ENCODE assay signal across 12 cellular contexts in genomic region chr5:132639706-132640130, GRCh38. TPM values are rescaled to one million over a fixed set of nuclear protein-coding genes. Genes with fewer than 3 reads are reported as not detected.
DNase-seq lines count a peak whose midpoint lies in the region; ATAC-seq and TF ChIP-seq lines count a peak whose summit lies in the region.
"Had no signal": no experiment of that assay in that cellular context is flagged by ENCODE, and none has a peak within 500 bp of the region (broad histone marks: within the 10 kb centered on the region; RNA-seq: fewer than 3 reads in every experiment).

No MANE protein-coding gene starts in this region.

- H3K9me3 Mint-ChIP-seq in activated naive CD8-positive, alpha-beta T cell treated with anti-CD3 and anti-CD28 coated beads, Interleukin-2, amount 50 U/mL, for 24 hours: no peaks in the 10 kb centered on the region

- DNase-seq in activated naive CD8-positive, alpha-beta T cell treated with anti-CD3 and anti-CD28 coated beads, Interleukin-2, amount 50 U/mL, for 24 hours: peak; percentile 26
- no peak for DNase-seq in vagina (ENCODE audit: extremely low spot score in 2 of 2)
- DNase-seq in GM03348 (ENCODE audit: low spot score): no peak
- no peak for DNase-seq in mesenchymal stem cell
- DNase-seq: NCI-H524, posterior cingulate gyrus, T-helper 17 cell had no signal

- H3K27me3 ChIP-seq in vagina (no peaks in the 10 kb centered on the region), mesenchymal stem cell (ENCODE audit: control insufficient read depth in 1 of 2, insufficient read depth in 1 of 2, low read length in 2 of 2) (no peaks in the 10 kb centered on the region)

- H2BK12ac ChIP-seq in mesenchymal stem cell (ENCODE audit: low read length in 2 of 2): no peak overlapping the region

- H2AK5ac ChIP-seq in mesenchymal stem cell (ENCODE audit: low read length, severe bottlenecking): no peak overlapping the region

- TF ChIP-seq POLR2A in vagina (IDR thresholded peaks at IDR 0.05): no peak

- ATAC-seq in GM18870 (IDR thresholded peaks at IDR 0.05; ENCODE audit: unreplicated experiment) (peak; percentile 70), GM21515 (IDR thresholded peaks at IDR 0.05; ENCODE audit: unreplicated experiment) (peak; percentile 69), HG03139 (IDR thresholded peaks at IDR 0.05; ENCODE audit: unreplicated experiment) (peak; percentile 57)
- ATAC-seq in activated naive CD8-positive, alpha-beta T cell treated with anti-CD3 and anti-CD28 coated beads, Interleukin-2, amount 50 U/mL, for 24 hours: peak; percentile 64
- ATAC-seq: T-helper 17 cell had no signal

- no peaks in the 10 kb centered on the region for H3K9me3 ChIP-seq in vagina
- H3K9me3 ChIP-seq in mesenchymal stem cell (ENCODE audit: control insufficient read depth, low read length): no peaks in the 10 kb centered on the region

- H3K27ac Mint-ChIP-seq in activated naive CD8-positive, alpha-beta T cell treated with anti-CD3 and anti-CD28 coated beads, Interleukin-2, amount 50 U/mL, for 24 hours: peak overlapping the region; percentile 80
- H3K27ac Mint-ChIP-seq: T-helper 17 cell had no signal

- H3K4me1 ChIP-seq in vagina: no peaks in the 10 kb centered on the region
- no peaks in the 10 kb centered on the region for H3K4me1 ChIP-seq in mesenchymal stem cell (ENCODE audit: control insufficient read depth, insufficient read depth, low read depth, low read length)

- TF ChIP-seq CTCF in vagina (IDR thresholded peaks at IDR 0.05): no peak

- H3K4me1 Mint-ChIP-seq in activated naive CD8-positive, alpha-beta T cell treated with anti-CD3 and anti-CD28 coated beads, Interleukin-2, amount 50 U/mL, for 24 hours: peaks cover 83% of the 10 kb centered on the region

- H2AFZ ChIP-seq in mesenchymal stem cell (ENCODE audit: low read depth, low read length): no peak overlapping the region

- no peak overlapping the region for H4K91ac ChIP-seq in mesenchymal stem cell (ENCODE audit: low read length)

- H3K27me3 Mint-ChIP-seq in activated naive CD8-positive, alpha-beta T cell treated with anti-CD3 and anti-CD28 coated beads, Interleukin-2, amount 50 U/mL, for 24 hours: no peaks in the 10 kb centered on the region
- H3K27me3 Mint-ChIP-seq: T-helper 17 cell had no signal

- H3K4ac ChIP-seq in mesenchymal stem cell (ENCODE audit: low read depth in 1 of 2, low read length in 2 of 2): no peak overlapping the region

- H3K9ac ChIP-seq in mesenchymal stem cell (ENCODE audit: low read length): no peak overlapping the region

- no peak overlapping the region for H2BK120ac ChIP-seq in mesenchymal stem cell (ENCODE audit: low read depth, low read length)

- no peak overlapping the region for H3K18ac ChIP-seq in mesenchymal stem cell (ENCODE audit: low read depth in 1 of 2, low read length in 2 of 2)

- H3K27ac ChIP-seq in vagina (no peak overlapping the region), mesenchymal stem cell (ENCODE audit: low read length, poor library complexity, severe bottlenecking) (no peak overlapping the region)
- H3K27ac ChIP-seq: epithelial cell of prostate had no signal

- no peak overlapping the region for H3K4me3 Mint-ChIP-seq in activated naive CD8-positive, alpha-beta T cell treated with anti-CD3 and anti-CD28 coated beads, Interleukin-2, amount 50 U/mL, for 24 hours
- H3K4me3 Mint-ChIP-seq: T-helper 17 cell had no signal

- WGBS in mesenchymal stem cell: 100% methylated on average over 2 of the region's 2 CpGs

- H3K14ac ChIP-seq in mesenchymal stem cell (ENCODE audit: low read length in 2 of 2): no peak overlapping the region

- H2BK15ac ChIP-seq in mesenchymal stem cell (ENCODE audit: low read depth, poor library complexity, severe bottlenecking): no peak overlapping the region

- H3K79me1 ChIP-seq in mesenchymal stem cell (replicated peaks; ENCODE audit: low read length, poor library complexity, severe bottlenecking): peaks cover 1% of the 10 kb centered on the region

- no peak overlapping the region for H4K8ac ChIP-seq in mesenchymal stem cell (ENCODE audit: low read length)

- intact Hi-C loops in vagina (cut with DNase I): no loop called here

- H3K23ac ChIP-seq in mesenchymal stem cell (ENCODE audit: low read length in 2 of 2): no peak overlapping the region

- H3K36me3 Mint-ChIP-seq in activated naive CD8-positive, alpha-beta T cell treated with anti-CD3 and anti-CD28 coated beads, Interleukin-2, amount 50 U/mL, for 24 hours (ENCODE audit: low read depth): peaks cover 54% of the 10 kb centered on the region

- H2BK5ac ChIP-seq in mesenchymal stem cell (ENCODE audit: low read depth, low read length, poor library complexity, severe bottlenecking): no peak overlapping the region

- peaks cover 0 to 63% of the 10 kb centered on the region in 2 donors for H3K36me3 ChIP-seq in vagina
- H3K36me3 ChIP-seq in mesenchymal stem cell (ENCODE audit: control insufficient read depth in 1 of 2, insufficient read depth in 2 of 2, low read depth in 1 of 2, low read length in 2 of 2): peaks cover 32 to 88% of the 10 kb centered on the region in 2 experiments

- no peak overlapping the region for H3K4me3 ChIP-seq in vagina
- no peak overlapping the region for H3K4me3 ChIP-seq in mesenchymal stem cell (ENCODE audit: insufficient read depth in 1 of 2, low read depth in 1 of 2, low read length in 2 of 2)

- no peak overlapping the region for H3K4me2 ChIP-seq in mesenchymal stem cell (ENCODE audit: low read length, poor library complexity, severe bottlenecking)

RNA-seq across cellular contexts. Expression of gene IL13, which starts 18.3 kb away (rescaled TPM):
- not detected for total RNA-seq in vagina
- not detected for polyA plus RNA-seq in mesenchymal stem cell (2013, experiment 1 of 2)
- polyA plus RNA-seq in mesenchymal stem cell (2013, experiment 2 of 2): not detected
- total RNA-seq: kidney epithelial cell had no signal

RNA-seq across cellular contexts. Expression of gene IL4, which starts 34.1 kb away (rescaled TPM):
- not detected for total RNA-seq in vagina
- not detected for polyA plus RNA-seq in mesenchymal stem cell (2013, experiment 1 of 2)
- polyA plus RNA-seq in mesenchymal stem cell (2013, experiment 2 of 2): not detected
- total RNA-seq: kidney epithelial cell, T-helper 17 cell had no signal
